ENCODE assay signal across 8 cellular contexts in the genomic region with DNA sequence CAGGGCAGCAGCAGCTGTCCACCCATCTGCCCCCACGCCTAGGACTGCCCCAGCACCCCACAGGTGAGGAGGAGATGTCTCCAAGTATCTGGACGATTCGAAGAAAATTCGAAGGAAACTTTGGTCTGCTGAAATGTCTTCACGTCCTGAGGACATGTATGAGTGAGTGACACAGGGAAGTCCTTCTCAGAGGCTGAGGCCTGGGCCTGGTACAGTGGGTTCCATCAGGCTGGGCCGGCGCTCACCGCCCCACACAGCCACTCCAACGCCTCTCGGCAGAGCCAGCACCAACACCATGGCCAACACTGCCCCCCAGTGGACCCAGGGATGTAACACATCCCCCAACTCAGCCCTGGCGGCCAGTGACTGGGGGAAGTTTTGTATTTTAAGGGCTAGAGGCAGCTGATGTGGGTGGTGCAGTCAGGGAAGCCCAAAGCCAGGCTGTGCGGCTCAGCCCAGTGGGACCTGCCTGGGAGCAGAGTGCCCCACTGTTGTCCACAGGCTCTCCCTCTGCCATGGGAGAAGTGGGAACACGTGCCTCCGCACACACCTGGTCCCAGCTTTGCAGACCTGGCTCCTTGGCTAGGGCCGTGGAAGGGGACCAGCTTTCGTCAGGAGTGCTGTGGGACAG. TPM values are rescaled to one million over a fixed set of nuclear protein-coding genes. Genes with fewer than 3 reads are reported as not detected.
DNase-seq lines count a peak whose midpoint lies in the region; ATAC-seq and TF ChIP-seq lines count a peak whose summit lies in the region.

No MANE protein-coding gene starts in this region.

- peak; percentile 95 to 99 for ATAC-seq in activated T-cell treated with anti-CD3 and anti-CD28 coated beads, Interleukin-2, amount 50 U/mL, for 4 hours

- H3K9me3 ChIP-seq in neutrophil: no peaks in the 10 kb centered on the region

- peaks cover 2% of the 10 kb centered on the region for H3K4me1 Mint-ChIP-seq in activated T-cell treated with anti-CD3 and anti-CD28 coated beads, Interleukin-2, amount 50 U/mL, for 4 hours (ENCODE audit: low read depth)

- no peaks in the 10 kb centered on the region for H3K9me3 Mint-ChIP-seq in activated T-cell treated with anti-CD3 and anti-CD28 coated beads, Interleukin-2, amount 50 U/mL, for 4 hours

- TF ChIP-seq CTCF in fibroblast of pulmonary artery (IDR thresholded peaks at IDR 0.05; ENCODE audit: low read length, missing control alignments) (peak; percentile 84), neutrophil (IDR thresholded peaks at IDR 0.05) (peak; percentile 88)

- peaks cover 17% of the 10 kb centered on the region for H3K36me3 ChIP-seq in neutrophil

- H3K27me3 ChIP-seq in neutrophil: no peaks in the 10 kb centered on the region

- H3K4me3 Mint-ChIP-seq in activated T-cell treated with anti-CD3 and anti-CD28 coated beads, Interleukin-2, amount 50 U/mL, for 4 hours: no peak overlapping the region

- H3K27me3 Mint-ChIP-seq in activated T-cell treated with anti-CD3 and anti-CD28 coated beads, Interleukin-2, amount 50 U/mL, for 4 hours (ENCODE audit: low read depth): no peaks in the 10 kb centered on the region

- no peak overlapping the region for H3K27ac ChIP-seq in neutrophil

- H3K36me3 Mint-ChIP-seq in activated T-cell treated with anti-CD3 and anti-CD28 coated beads, Interleukin-2, amount 50 U/mL, for 4 hours (ENCODE audit: insufficient read depth): no peaks in the 10 kb centered on the region

- peaks cover 0 to 5% of the 10 kb centered on the region in 2 experiments for H3K4me1 ChIP-seq in neutrophil (ENCODE audit: control insufficient read depth in 1 of 2, insufficient read depth in 1 of 2, low read depth in 1 of 2, low read length in 1 of 2)

- peak; percentile 77 for DNase-seq in Daoy (ENCODE audit: low read depth)
- DNase-seq in HT-29 (ENCODE audit: low spot score): peak; percentile 82
- peak; percentile 82 for DNase-seq in activated T-cell treated with anti-CD3 and anti-CD28 coated beads, Interleukin-2, amount 50 U/mL, for 4 hours
- peak; percentile 77 for DNase-seq in fibroblast of pulmonary artery (ENCODE audit: low read depth)
- peak; percentile 44 for DNase-seq in stromal cell of bone marrow (ENCODE audit: low read depth)
- no peak for DNase-seq in NCI-H128 (lab: John Stamatoyannopoulos, UW; ENCODE audit: unreplicated experiment)

- H3K4me3 ChIP-seq in fibroblast of pulmonary artery (replicated peaks; ENCODE audit: low read depth, low read length) (no peak overlapping the region), neutrophil (ENCODE audit: low read depth in 1 of 2, low read length in 1 of 2) (no peak overlapping the region)

TF ChIP-seq in PFSK-1, 5 proteins besides CTCF, POLR2A, EP300 and RAD21:
- no peak for TF ChIP-seq POLR2AphosphoS5 (IDR thresholded peaks at IDR 0.05; ENCODE audit: low read depth, low read length)
- TF ChIP-seq FOXP2 (optimal IDR thresholded peaks at IDR 0.05; ENCODE audit: borderline replicate concordance, extremely low read depth, extremely low read length, insufficient read depth): peak; percentile 24

RNA-seq across cellular contexts. Expression of a gene that starts 55.8 kb away (rescaled TPM):
- total RNA-seq in Daoy (2014; rRNA removed; shearing (Covaris generic)): 49.5 and 65.1 TPM in 2 replicates
- total RNA-seq in HT-29 (2014; rRNA removed; shearing (Covaris generic)): 477 and 592 TPM in 2 replicates
- polyA plus RNA-seq in PFSK-1 (2012; ENCODE audit: insufficient read length, low read depth): 420 TPM
- total RNA-seq in activated T-cell treated with anti-CD3 and anti-CD28 coated beads, Interleukin-2, amount 50 U/mL, for 4 hours: 100 to 1,000 TPM; 365 to 468 (median 403) TPM

RNA-seq across cellular contexts. Expression of a gene that starts 58.8 kb away (rescaled TPM):
- total RNA-seq in Daoy (2014; rRNA removed; shearing (Covaris generic)): 7.9 and 36.5 TPM in 2 replicates
- total RNA-seq in HT-29 (2014; rRNA removed; shearing (Covaris generic)): 47.6 and 48.2 TPM in 2 replicates
- 65.2 TPM for polyA plus RNA-seq in PFSK-1 (2012; ENCODE audit: insufficient read length, low read depth)
- 10 to 100 TPM; 48.9 to 64.6 (median 60.5) TPM for total RNA-seq in activated T-cell treated with anti-CD3 and anti-CD28 coated beads, Interleukin-2, amount 50 U/mL, for 4 hours
